ENCODE assay signal across 1 cellular context in genomic region chr2:44974064-44974715, GRCh38.
TF ChIP-seq lines count a peak whose summit lies in the region.

No MANE protein-coding gene starts in this region.

TF ChIP-seq in H1, 55 proteins besides CTCF, POLR2A, EP300 and RAD21:
- TF ChIP-seq CHD1 (IDR thresholded peaks at IDR 0.05; ENCODE audit: low read depth, low read length), result no peak
- no peak for TF ChIP-seq CBX8 (IDR thresholded peaks at IDR 0.05; ENCODE audit: borderline replicate concordance, low read depth, low read length)
- no peak for TF ChIP-seq CBX5 (IDR thresholded peaks at IDR 0.05; ENCODE audit: low read depth, low read length)
- TF ChIP-seq SUZ12 (IDR thresholded peaks at IDR 0.05; ENCODE audit: low read length), result no peak
- no peak for TF ChIP-seq NRF1 (IDR thresholded peaks at IDR 0.05; ENCODE audit: low read depth, low read length)
- no peak for TF ChIP-seq SIN3A (conservative IDR thresholded peaks at IDR 0.05 in 1 of 2, IDR thresholded peaks at IDR 0.05 in 1 of 2; ENCODE audit: low read depth in 1 of 2, low read length in 2 of 2)
- TF ChIP-seq SP2 (IDR thresholded peaks at IDR 0.05; ENCODE audit: low read length), result no peak
- TF ChIP-seq TCF12 (IDR thresholded peaks at IDR 0.05; ENCODE audit: low read depth, low read length), result no peak
- no peak for TF ChIP-seq JUN (IDR thresholded peaks at IDR 0.05; ENCODE audit: low read depth, low read length)
- no peak for TF ChIP-seq BCL11A (IDR thresholded peaks at IDR 0.05; ENCODE audit: low read depth in 2 of 2, low read length in 2 of 2)
- TF ChIP-seq TEAD4 (IDR thresholded peaks at IDR 0.05; ENCODE audit: low read depth, low read length), result no peak
- TF ChIP-seq MAX (IDR thresholded peaks at IDR 0.05), result no peak
- no peak for TF ChIP-seq EGR1 (IDR thresholded peaks at IDR 0.05; ENCODE audit: borderline replicate concordance, low read depth, low read length)
- no peak for TF ChIP-seq SP1 (IDR thresholded peaks at IDR 0.05; ENCODE audit: low read depth, low read length)
- no peak for TF ChIP-seq CEBPB (IDR thresholded peaks at IDR 0.05; ENCODE audit: low read depth, low read length)
- no peak for TF ChIP-seq CTBP2 (IDR thresholded peaks at IDR 0.05; ENCODE audit: borderline replicate concordance, insufficient read depth, insufficient read length, low read length)
- TF ChIP-seq CHD2 (IDR thresholded peaks at IDR 0.05; ENCODE audit: low read length), result no peak
- no peak for TF ChIP-seq BRCA1 (IDR thresholded peaks at IDR 0.05; ENCODE audit: low read depth, low read length)
TF ChIP-seq in H1: peak in this region for 0.
